13 cellular contexts compared by ENCODE assay signal in genomic region chr2:224359569-224359968, GRCh38. TPM values are rescaled to one million over a fixed set of nuclear protein-coding genes. Genes with fewer than 3 reads are reported as not detected.
A peak's percentile ranks its signal among the peaks of the same experiment; 100 is the strongest.
DNase-seq lines count a peak whose midpoint lies in the region; ATAC-seq and TF ChIP-seq lines count a peak whose summit lies in the region.
"Had no signal": no experiment of that assay in that cellular context is flagged by ENCODE, and none has a peak within 500 bp of the region (broad histone marks: within the 10 kb centered on the region; RNA-seq: fewer than 3 reads in every experiment).

No MANE protein-coding gene starts in this region.

- no peaks in the 10 kb centered on the region for H3K36me3 Mint-ChIP-seq in brain
- H3K36me3 Mint-ChIP-seq: CD4-positive, CD25-positive, alpha-beta regulatory T cell had no signal

- DNase-seq in NCI-H524 (lab: John Stamatoyannopoulos, UW) (peak; percentile 19 to 43), NCI-H524 treated with DMSO at 0.1 percent for 48 hours (lab: John Stamatoyannopoulos, UW) (no peak), Kasumi-1 (lab: John Stamatoyannopoulos, UW) (peak; percentile 30 to 33), LoVo (ENCODE audit: low spot score) (no peak)
- no peak for DNase-seq in activated naive CD4-positive, alpha-beta T cell treated with anti-CD3 and anti-CD28 coated beads, Interleukin-2, amount 50 U/mL, for 16 hours
- DNase-seq: effector CD8-positive, alpha-beta T cell; psoas muscle; thyroid gland had no signal

- H3K4me3 Mint-ChIP-seq in brain: no peak overlapping the region
- H3K4me3 Mint-ChIP-seq: CD4-positive, CD25-positive, alpha-beta regulatory T cell; T-helper 1 cell treated with Interleukin-12 subunit alpha and Interleukin-12 subunit beta and Interleukin-4 antibody, amounts not matched to agents 30 μg/mL and 1 μg/mL, for 36 hours had no signal

- no peaks in the 10 kb centered on the region for H3K27me3 ChIP-seq in parathyroid adenoma (ENCODE audit: control insufficient read depth, insufficient read depth, low read length)
- H3K27me3 ChIP-seq: thyroid gland had no signal

- peak overlapping the region in 1 of 5 experiments; percentile 33 for H3K27ac Mint-ChIP-seq in brain
- H3K27ac Mint-ChIP-seq: CD4-positive, CD25-positive, alpha-beta regulatory T cell; T-helper 1 cell treated with Interleukin-12 subunit alpha and Interleukin-12 subunit beta and Interleukin-4 antibody, amounts not matched to agents 30 μg/mL and 1 μg/mL, for 36 hours had no signal

- peaks cover 5% of the 10 kb centered on the region for H3K4me1 Mint-ChIP-seq in brain
- H3K4me1 Mint-ChIP-seq: CD4-positive, CD25-positive, alpha-beta regulatory T cell had no signal

- H3K9ac ChIP-seq in parathyroid adenoma: no peak overlapping the region

- ATAC-seq in GM21381 (IDR thresholded peaks at IDR 0.05; ENCODE audit: unreplicated experiment): no peak

- H2AFZ ChIP-seq in parathyroid adenoma: no peak overlapping the region

- H3K9me3 ChIP-seq in parathyroid adenoma (ENCODE audit: control insufficient read depth, low read length): no peaks in the 10 kb centered on the region
- H3K9me3 ChIP-seq: psoas muscle, thyroid gland had no signal

- no peak overlapping the region for H3K4me3 ChIP-seq in parathyroid adenoma (ENCODE audit: low read depth, low read length)
- H3K4me3 ChIP-seq: psoas muscle, thyroid gland had no signal

- H3K4me1 ChIP-seq in parathyroid adenoma: no peaks in the 10 kb centered on the region
- H3K4me1 ChIP-seq: psoas muscle, thyroid gland had no signal

- H3K4me2 ChIP-seq in parathyroid adenoma (ENCODE audit: low read length): no peak overlapping the region

- no peaks in the 10 kb centered on the region for H3K79me2 ChIP-seq in parathyroid adenoma

- peaks cover 3% of the 10 kb centered on the region for H3K27me3 Mint-ChIP-seq in brain

- no peak overlapping the region for H3K27ac ChIP-seq in parathyroid adenoma
- H3K27ac ChIP-seq: psoas muscle, thyroid gland had no signal

- peaks cover 0 to 5% (median 0%) of the 10 kb centered on the region in 5 experiments for H3K9me3 Mint-ChIP-seq in brain
- H3K9me3 Mint-ChIP-seq: CD4-positive, CD25-positive, alpha-beta regulatory T cell; T-helper 1 cell treated with Interleukin-12 subunit alpha and Interleukin-12 subunit beta and Interleukin-4 antibody, amounts not matched to agents 30 μg/mL and 1 μg/mL, for 36 hours had no signal

- TF ChIP-seq CTCF in brain (conservative IDR thresholded peaks at IDR 0.05) (peak; percentile 13 to 31), parathyroid adenoma (IDR thresholded peaks at IDR 0.05) (peak; percentile 29)

- no peaks in the 10 kb centered on the region for H3K36me3 ChIP-seq in parathyroid adenoma (ENCODE audit: control insufficient read depth, insufficient read depth, low read length)
- H3K36me3 ChIP-seq: thyroid gland had no signal

RNA-seq across cellular contexts. Expression of gene FAM124B, which starts 42.3 kb away (rescaled TPM):
- polyA plus RNA-seq in brain (ENCODE audit: insufficient read depth, low read depth, low replicate concordance): 0.29 TPM

Comparison
In these comparisons a context has a peak if more than half of its experiments do, and no peak if none do; other contexts are left out.
1. DNase-seq: peak in NCI-H524 (2 of 2) and Kasumi-1 (2 of 2); none in NCI-H524 treated with DMSO at 0.1 percent for 48 hours (single experiment), activated naive CD4-positive, alpha-beta T cell treated with anti-CD3 and anti-CD28 coated beads, Interleukin-2, amount 50 U/mL, for 16 hours (single experiment) and LoVo (single experiment).